Comparison of ENCODE assay signal across 1 cellular context in the genomic region with DNA sequence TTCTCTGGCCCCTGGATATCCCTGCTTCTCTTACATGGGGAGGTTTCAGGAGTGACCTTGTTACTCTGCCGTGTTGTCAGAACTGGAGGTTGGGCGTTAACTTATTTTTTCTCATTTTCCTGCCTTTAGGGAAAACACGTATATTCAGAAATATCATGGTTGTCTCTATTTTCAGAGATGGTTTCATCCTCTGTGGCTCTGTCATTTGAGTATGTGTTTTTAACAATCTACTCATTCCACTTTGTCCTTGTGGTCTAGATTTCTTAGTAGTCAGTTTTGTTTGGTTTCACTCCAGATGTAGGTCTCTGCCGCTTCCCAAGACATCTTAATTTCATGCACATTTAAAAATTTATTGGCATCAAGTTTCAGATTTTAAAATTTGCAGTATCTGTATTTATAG.
TF ChIP-seq lines count a peak whose summit lies in the region.

No MANE protein-coding gene starts in this region.

TF ChIP-seq in GM12878, 131 proteins besides CTCF, POLR2A, EP300 and RAD21 (continued from another document and continues in another):
- TF ChIP-seq, protein P1, sequence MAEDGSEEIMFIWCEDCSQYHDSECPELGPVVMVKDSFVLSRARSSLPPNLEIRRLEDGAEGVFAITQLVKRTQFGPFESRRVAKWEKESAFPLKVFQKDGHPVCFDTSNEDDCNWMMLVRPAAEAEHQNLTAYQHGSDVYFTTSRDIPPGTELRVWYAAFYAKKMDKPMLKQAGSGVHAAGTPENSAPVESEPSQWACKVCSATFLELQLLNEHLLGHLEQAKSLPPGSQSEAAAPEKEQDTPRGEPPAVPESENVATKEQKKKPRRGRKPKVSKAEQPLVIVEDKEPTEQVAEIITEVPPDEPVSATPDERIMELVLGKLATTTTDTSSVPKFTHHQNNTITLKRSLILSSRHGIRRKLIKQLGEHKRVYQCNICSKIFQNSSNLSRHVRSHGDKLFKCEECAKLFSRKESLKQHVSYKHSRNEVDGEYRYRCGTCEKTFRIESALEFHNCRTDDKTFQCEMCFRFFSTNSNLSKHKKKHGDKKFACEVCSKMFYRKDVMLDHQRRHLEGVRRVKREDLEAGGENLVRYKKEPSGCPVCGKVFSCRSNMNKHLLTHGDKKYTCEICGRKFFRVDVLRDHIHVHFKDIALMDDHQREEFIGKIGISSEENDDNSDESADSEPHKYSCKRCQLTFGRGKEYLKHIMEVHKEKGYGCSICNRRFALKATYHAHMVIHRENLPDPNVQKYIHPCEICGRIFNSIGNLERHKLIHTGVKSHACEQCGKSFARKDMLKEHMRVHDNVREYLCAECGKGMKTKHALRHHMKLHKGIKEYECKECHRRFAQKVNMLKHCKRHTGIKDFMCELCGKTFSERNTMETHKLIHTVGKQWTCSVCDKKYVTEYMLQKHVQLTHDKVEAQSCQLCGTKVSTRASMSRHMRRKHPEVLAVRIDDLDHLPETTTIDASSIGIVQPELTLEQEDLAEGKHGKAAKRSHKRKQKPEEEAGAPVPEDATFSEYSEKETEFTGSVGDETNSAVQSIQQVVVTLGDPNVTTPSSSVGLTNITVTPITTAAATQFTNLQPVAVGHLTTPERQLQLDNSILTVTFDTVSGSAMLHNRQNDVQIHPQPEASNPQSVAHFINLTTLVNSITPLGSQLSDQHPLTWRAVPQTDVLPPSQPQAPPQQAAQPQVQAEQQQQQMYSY (CRISPR knock-in tag; IDR thresholded peaks at IDR 0.05) = no peak
- peak; percentile 37; the same call in 1 of the 2 replicates for TF ChIP-seq TBL1XR1 (IDR thresholded peaks at IDR 0.05; ENCODE audit: low read depth, low read length)
- TF ChIP-seq ATF7 (IDR thresholded peaks at IDR 0.05; ENCODE audit: low read depth) = peak; percentile 35; the same call in 1 of the 2 replicates
- TF ChIP-seq RCOR1 (conservative IDR thresholded peaks at IDR 0.05; ENCODE audit: low read depth, low read length) = no peak
- TF ChIP-seq MEF2B (IDR thresholded peaks at IDR 0.05; ENCODE audit: partially characterized antibody, poor library complexity, severe bottlenecking) = peak; percentile 54
- TF ChIP-seq SP1 (IDR thresholded peaks at IDR 0.05; ENCODE audit: low read depth, low read length) = no peak
- TF ChIP-seq, protein P2, sequence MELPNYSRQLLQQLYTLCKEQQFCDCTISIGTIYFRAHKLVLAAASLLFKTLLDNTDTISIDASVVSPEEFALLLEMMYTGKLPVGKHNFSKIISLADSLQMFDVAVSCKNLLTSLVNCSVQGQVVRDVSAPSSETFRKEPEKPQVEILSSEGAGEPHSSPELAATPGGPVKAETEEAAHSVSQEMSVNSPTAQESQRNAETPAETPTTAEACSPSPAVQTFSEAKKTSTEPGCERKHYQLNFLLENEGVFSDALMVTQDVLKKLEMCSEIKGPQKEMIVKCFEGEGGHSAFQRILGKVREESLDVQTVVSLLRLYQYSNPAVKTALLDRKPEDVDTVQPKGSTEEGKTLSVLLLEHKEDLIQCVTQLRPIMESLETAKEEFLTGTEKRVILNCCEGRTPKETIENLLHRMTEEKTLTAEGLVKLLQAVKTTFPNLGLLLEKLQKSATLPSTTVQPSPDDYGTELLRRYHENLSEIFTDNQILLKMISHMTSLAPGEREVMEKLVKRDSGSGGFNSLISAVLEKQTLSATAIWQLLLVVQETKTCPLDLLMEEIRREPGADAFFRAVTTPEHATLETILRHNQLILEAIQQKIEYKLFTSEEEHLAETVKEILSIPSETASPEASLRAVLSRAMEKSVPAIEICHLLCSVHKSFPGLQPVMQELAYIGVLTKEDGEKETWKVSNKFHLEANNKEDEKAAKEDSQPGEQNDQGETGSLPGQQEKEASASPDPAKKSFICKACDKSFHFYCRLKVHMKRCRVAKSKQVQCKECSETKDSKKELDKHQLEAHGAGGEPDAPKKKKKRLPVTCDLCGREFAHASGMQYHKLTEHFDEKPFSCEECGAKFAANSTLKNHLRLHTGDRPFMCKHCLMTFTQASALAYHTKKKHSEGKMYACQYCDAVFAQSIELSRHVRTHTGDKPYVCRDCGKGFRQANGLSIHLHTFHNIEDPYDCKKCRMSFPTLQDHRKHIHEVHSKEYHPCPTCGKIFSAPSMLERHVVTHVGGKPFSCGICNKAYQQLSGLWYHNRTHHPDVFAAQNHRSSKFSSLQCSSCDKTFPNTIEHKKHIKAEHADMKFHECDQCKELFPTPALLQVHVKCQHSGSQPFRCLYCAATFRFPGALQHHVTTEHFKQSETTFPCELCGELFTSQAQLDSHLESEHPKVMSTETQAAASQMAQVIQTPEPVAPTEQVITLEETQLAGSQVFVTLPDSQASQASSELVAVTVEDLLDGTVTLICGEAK (IDR thresholded peaks at IDR 0.05; ENCODE audit: borderline replicate concordance) = no peak
- TF ChIP-seq SIN3A (IDR thresholded peaks at IDR 0.05; ENCODE audit: low read depth, low read length) = no peak
- TF ChIP-seq KLF5 (IDR thresholded peaks at IDR 0.05; ENCODE audit: partially characterized antibody) = no peak
- no peak for TF ChIP-seq ZNF274 (IDR thresholded peaks at IDR 0.05; ENCODE audit: insufficient read depth, insufficient read length)
- peak; percentile 77 for TF ChIP-seq BCL11A (IDR thresholded peaks at IDR 0.05; ENCODE audit: low read depth, low read length)
- TF ChIP-seq TCF3 (IDR thresholded peaks at IDR 0.05; ENCODE audit: borderline replicate concordance, insufficient read depth, low read depth, low read length) = no peak
- TF ChIP-seq, protein P3, sequence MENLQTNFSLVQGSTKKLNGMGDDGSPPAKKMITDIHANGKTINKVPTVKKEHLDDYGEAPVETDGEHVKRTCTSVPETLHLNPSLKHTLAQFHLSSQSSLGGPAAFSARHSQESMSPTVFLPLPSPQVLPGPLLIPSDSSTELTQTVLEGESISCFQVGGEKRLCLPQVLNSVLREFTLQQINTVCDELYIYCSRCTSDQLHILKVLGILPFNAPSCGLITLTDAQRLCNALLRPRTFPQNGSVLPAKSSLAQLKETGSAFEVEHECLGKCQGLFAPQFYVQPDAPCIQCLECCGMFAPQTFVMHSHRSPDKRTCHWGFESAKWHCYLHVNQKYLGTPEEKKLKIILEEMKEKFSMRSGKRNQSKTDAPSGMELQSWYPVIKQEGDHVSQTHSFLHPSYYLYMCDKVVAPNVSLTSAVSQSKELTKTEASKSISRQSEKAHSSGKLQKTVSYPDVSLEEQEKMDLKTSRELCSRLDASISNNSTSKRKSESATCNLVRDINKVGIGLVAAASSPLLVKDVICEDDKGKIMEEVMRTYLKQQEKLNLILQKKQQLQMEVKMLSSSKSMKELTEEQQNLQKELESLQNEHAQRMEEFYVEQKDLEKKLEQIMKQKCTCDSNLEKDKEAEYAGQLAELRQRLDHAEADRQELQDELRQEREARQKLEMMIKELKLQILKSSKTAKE (IDR thresholded peaks at IDR 0.05; ENCODE audit: low read depth, poor library complexity, severe bottlenecking) = peak; percentile 41
- TF ChIP-seq, protein P4, sequence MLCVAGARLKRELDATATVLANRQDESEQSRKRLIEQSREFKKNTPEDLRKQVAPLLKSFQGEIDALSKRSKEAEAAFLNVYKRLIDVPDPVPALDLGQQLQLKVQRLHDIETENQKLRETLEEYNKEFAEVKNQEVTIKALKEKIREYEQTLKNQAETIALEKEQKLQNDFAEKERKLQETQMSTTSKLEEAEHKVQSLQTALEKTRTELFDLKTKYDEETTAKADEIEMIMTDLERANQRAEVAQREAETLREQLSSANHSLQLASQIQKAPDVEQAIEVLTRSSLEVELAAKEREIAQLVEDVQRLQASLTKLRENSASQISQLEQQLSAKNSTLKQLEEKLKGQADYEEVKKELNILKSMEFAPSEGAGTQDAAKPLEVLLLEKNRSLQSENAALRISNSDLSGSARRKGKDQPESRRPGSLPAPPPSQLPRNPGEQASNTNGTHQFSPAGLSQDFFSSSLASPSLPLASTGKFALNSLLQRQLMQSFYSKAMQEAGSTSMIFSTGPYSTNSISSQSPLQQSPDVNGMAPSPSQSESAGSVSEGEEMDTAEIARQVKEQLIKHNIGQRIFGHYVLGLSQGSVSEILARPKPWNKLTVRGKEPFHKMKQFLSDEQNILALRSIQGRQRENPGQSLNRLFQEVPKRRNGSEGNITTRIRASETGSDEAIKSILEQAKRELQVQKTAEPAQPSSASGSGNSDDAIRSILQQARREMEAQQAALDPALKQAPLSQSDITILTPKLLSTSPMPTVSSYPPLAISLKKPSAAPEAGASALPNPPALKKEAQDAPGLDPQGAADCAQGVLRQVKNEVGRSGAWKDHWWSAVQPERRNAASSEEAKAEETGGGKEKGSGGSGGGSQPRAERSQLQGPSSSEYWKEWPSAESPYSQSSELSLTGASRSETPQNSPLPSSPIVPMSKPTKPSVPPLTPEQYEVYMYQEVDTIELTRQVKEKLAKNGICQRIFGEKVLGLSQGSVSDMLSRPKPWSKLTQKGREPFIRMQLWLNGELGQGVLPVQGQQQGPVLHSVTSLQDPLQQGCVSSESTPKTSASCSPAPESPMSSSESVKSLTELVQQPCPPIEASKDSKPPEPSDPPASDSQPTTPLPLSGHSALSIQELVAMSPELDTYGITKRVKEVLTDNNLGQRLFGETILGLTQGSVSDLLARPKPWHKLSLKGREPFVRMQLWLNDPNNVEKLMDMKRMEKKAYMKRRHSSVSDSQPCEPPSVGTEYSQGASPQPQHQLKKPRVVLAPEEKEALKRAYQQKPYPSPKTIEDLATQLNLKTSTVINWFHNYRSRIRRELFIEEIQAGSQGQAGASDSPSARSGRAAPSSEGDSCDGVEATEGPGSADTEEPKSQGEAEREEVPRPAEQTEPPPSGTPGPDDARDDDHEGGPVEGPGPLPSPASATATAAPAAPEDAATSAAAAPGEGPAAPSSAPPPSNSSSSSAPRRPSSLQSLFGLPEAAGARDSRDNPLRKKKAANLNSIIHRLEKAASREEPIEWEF (IDR thresholded peaks at IDR 0.05; ENCODE audit: insufficient replicate concordance, low read depth, low read length) = no peak
- no peak for TF ChIP-seq HCFC1 (IDR thresholded peaks at IDR 0.05; ENCODE audit: low read length)
- TF ChIP-seq EGR1 (IDR thresholded peaks at IDR 0.05; ENCODE audit: borderline replicate concordance in 1 of 2, low read depth in 2 of 2, low read length in 2 of 2) = no peak
- TF ChIP-seq NR2C1 (IDR thresholded peaks at IDR 0.05) = no peak
- TF ChIP-seq, protein P5, sequence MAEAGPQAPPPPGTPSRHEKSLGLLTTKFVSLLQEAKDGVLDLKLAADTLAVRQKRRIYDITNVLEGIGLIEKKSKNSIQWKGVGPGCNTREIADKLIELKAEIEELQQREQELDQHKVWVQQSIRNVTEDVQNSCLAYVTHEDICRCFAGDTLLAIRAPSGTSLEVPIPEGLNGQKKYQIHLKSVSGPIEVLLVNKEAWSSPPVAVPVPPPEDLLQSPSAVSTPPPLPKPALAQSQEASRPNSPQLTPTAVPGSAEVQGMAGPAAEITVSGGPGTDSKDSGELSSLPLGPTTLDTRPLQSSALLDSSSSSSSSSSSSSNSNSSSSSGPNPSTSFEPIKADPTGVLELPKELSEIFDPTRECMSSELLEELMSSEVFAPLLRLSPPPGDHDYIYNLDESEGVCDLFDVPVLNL (IDR thresholded peaks at IDR 0.05; ENCODE audit: low read depth, low read length) = no peak
- TF ChIP-seq, protein P6, sequence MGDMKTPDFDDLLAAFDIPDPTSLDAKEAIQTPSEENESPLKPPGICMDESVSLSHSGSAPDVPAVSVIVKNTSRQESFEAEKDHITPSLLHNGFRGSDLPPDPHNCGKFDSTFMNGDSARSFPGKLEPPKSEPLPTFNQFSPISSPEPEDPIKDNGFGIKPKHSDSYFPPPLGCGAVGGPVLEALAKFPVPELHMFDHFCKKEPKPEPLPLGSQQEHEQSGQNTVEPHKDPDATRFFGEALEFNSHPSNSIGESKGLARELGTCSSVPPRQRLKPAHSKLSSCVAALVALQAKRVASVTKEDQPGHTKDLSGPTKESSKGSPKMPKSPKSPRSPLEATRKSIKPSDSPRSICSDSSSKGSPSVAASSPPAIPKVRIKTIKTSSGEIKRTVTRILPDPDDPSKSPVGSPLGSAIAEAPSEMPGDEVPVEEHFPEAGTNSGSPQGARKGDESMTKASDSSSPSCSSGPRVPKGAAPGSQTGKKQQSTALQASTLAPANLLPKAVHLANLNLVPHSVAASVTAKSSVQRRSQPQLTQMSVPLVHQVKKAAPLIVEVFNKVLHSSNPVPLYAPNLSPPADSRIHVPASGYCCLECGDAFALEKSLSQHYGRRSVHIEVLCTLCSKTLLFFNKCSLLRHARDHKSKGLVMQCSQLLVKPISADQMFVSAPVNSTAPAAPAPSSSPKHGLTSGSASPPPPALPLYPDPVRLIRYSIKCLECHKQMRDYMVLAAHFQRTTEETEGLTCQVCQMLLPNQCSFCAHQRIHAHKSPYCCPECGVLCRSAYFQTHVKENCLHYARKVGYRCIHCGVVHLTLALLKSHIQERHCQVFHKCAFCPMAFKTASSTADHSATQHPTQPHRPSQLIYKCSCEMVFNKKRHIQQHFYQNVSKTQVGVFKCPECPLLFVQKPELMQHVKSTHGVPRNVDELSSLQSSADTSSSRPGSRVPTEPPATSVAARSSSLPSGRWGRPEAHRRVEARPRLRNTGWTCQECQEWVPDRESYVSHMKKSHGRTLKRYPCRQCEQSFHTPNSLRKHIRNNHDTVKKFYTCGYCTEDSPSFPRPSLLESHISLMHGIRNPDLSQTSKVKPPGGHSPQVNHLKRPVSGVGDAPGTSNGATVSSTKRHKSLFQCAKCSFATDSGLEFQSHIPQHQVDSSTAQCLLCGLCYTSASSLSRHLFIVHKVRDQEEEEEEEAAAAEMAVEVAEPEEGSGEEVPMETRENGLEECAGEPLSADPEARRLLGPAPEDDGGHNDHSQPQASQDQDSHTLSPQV (IDR thresholded peaks at IDR 0.05) = 0 out of 2 replicates have a peak, but pooled peaks have one; percentile 23
- TF ChIP-seq RBBP5 (conservative IDR thresholded peaks at IDR 0.05) = no peak
- TF ChIP-seq NFIC (IDR thresholded peaks at IDR 0.05; ENCODE audit: low read depth, low read length) = peak; percentile 75; the same call in 1 of the 2 replicates
- TF ChIP-seq BHLHE40 (IDR thresholded peaks at IDR 0.05; ENCODE audit: borderline replicate concordance in 1 of 2, low read depth in 2 of 2, low read length in 1 of 2) = no peak
- no peak for TF ChIP-seq KDM1A (IDR thresholded peaks at IDR 0.05; ENCODE audit: borderline replicate concordance)
- no peak for TF ChIP-seq TARDBP (IDR thresholded peaks at IDR 0.05; ENCODE audit: borderline replicate concordance)
- TF ChIP-seq NR2F1 (conservative IDR thresholded peaks at IDR 0.05) = 0 out of 2 replicates have a peak, but pooled peaks have one; percentile 4
- TF ChIP-seq ZBED1 (IDR thresholded peaks at IDR 0.05; ENCODE audit: borderline replicate concordance) = no peak
- TF ChIP-seq CHD2 (IDR thresholded peaks at IDR 0.05; ENCODE audit: borderline replicate concordance, low read depth, low read length) = no peak
- TF ChIP-seq, protein P7, sequence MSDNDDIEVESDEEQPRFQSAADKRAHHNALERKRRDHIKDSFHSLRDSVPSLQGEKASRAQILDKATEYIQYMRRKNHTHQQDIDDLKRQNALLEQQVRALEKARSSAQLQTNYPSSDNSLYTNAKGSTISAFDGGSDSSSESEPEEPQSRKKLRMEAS (IDR thresholded peaks at IDR 0.05; ENCODE audit: low read depth, low read length) = no peak
- no peak for TF ChIP-seq PAX5 (IDR thresholded peaks at IDR 0.05; ENCODE audit: borderline replicate concordance, low read depth, low read length)
- TF ChIP-seq IRF4 (IDR thresholded peaks at IDR 0.05; ENCODE audit: low read depth, low read length) = 0 out of 2 replicates have a peak, but pooled peaks have one; percentile 48
- no peak for TF ChIP-seq ASH2L (IDR thresholded peaks at IDR 0.05; ENCODE audit: borderline replicate concordance, low read depth)
- TF ChIP-seq CREB1 (IDR thresholded peaks at IDR 0.05; ENCODE audit: low read depth) = 0 out of 2 replicates have a peak, but pooled peaks have one; percentile 26
- TF ChIP-seq MTA2 (IDR thresholded peaks at IDR 0.05; ENCODE audit: low read depth) = peak; percentile 78
- no peak for TF ChIP-seq POLR2AphosphoS5 (IDR thresholded peaks at IDR 0.05; ENCODE audit: low read length)
- TF ChIP-seq CBX5 (IDR thresholded peaks at IDR 0.05; ENCODE audit: low read depth) = no peak
